24 cellular contexts compared by ENCODE assay signal in the genomic region with DNA sequence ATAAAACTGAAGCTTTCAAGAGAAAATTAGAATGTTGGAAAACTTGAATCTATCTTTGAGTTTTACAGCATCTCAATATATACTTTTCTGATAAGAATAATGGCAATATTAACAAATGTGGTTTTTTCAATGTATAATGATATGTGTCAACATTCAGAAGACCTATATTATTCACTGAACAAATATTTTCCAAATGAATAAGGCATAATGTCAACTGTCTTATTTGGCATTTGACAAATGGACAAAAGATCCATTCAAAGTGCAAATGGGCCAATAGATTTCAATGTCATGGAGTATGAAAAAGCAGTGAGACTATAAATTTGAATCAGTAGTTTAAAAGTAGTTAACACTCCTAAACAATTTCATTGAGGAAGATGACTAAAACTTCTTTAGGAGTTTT.
"Had no signal": no experiment of that assay in that cellular context is flagged by ENCODE, and none has a peak within 500 bp of the region (broad histone marks: within the 10 kb centered on the region; RNA-seq: fewer than 3 reads in every experiment).

No MANE protein-coding gene starts in this region.

- H3K4me1 Mint-ChIP-seq: neural progenitor cell had no signal

- H3K9ac ChIP-seq: neural progenitor cell had no signal

- FAIRE-seq: endometrium, keratinocyte, pancreas had no signal

- H3K27me3 Mint-ChIP-seq: memory B cell; progenitor cell of endocrine pancreas; stimulated activated memory B cell treated with anti-CD40 and anti-IgM and Interleukin-4, amounts not matched to agents 10 μg/mL and 1 μg/mL and 100 μg/mL, for 72 hours; stimulated activated naive CD8-positive, alpha-beta T cell treated with anti-CD3 and anti-CD28 coated beads, Interleukin-15, Interleukin-2, amounts not matched to agents 100 ng/mL and 50 ng/mL, for 24 hours had no signal

- H3K9me3 ChIP-seq: left ventricle myocardium inferior, lower lobe of right lung, pancreas, tibial nerve, upper lobe of right lung, vagina had no signal

- H3K27me3 ChIP-seq: dorsolateral prefrontal cortex, neural progenitor cell, pancreas, tibial nerve, upper lobe of right lung, vagina had no signal

- H3K27ac ChIP-seq: coronary artery, left ventricle myocardium inferior, lower lobe of right lung, neural progenitor cell, pancreas, tibial nerve, upper lobe of right lung, vagina had no signal

- H3K9me3 Mint-ChIP-seq: immature natural killer cell, mesothelial cell of epicardium, natural killer cell had no signal

- H3K27ac Mint-ChIP-seq: memory B cell; mesothelial cell of epicardium; neural progenitor cell; stimulated activated memory B cell treated with anti-CD40 and anti-IgM and Interleukin-4, amounts not matched to agents 10 μg/mL and 1 μg/mL and 100 μg/mL, for 72 hours had no signal

- H3K36me3 ChIP-seq: neural progenitor cell, pancreas, upper lobe of right lung, vagina had no signal

- H3K36me3 Mint-ChIP-seq: natural killer cell had no signal

- DNase-seq: dorsolateral prefrontal cortex; effector memory CD4-positive, alpha-beta T cell; immature natural killer cell; left cardiac atrium; left ventricle myocardium inferior; lower lobe of right lung; natural killer cell; nucleus accumbens; pancreas; right cardiac atrium; stimulated activated CD4-positive, alpha-beta T cell treated with anti-CD3 and anti-CD28 coated beads, Interleukin-4, amount 100 ng/mL, for 1 hour; upper lobe of right lung had no signal

- H3K4me3 ChIP-seq: coronary artery, dorsolateral prefrontal cortex, left ventricle myocardium inferior, lower lobe of right lung, neural progenitor cell, pancreas, tibial nerve, upper lobe of right lung, vagina had no signal

- H3K4me2 ChIP-seq: neural progenitor cell had no signal

- H2AFZ ChIP-seq: neural progenitor cell had no signal

- H3K4me3 Mint-ChIP-seq: memory B cell; mesothelial cell of epicardium; natural killer cell; neural progenitor cell; stimulated activated memory B cell treated with anti-CD40 and anti-IgM and Interleukin-4, amounts not matched to agents 10 μg/mL and 1 μg/mL and 100 μg/mL, for 72 hours; stimulated activated naive CD8-positive, alpha-beta T cell treated with anti-CD3 and anti-CD28 coated beads, Interleukin-15, Interleukin-2, amounts not matched to agents 100 ng/mL and 50 ng/mL, for 24 hours had no signal

- H3K4me1 ChIP-seq: upper lobe of right lung, vagina had no signal

- ATAC-seq: esophagus mucosa; left cardiac atrium; lower lobe of right lung; pancreas; right cardiac atrium; stimulated activated memory B cell treated with anti-CD40 and anti-IgM and Interleukin-4, amounts not matched to agents 10 μg/mL and 1 μg/mL and 100 μg/mL, for 72 hours; upper lobe of right lung had no signal
